In genomic region chrX:100494974-100495373, GRCh38 we compare ENCODE assay signal across 19 cellular contexts.
"Had no signal": no experiment of that assay in that cellular context is flagged by ENCODE, and none has a peak within 500 bp of the region (broad histone marks: within the 10 kb centered on the region; RNA-seq: fewer than 3 reads in every experiment).

No MANE protein-coding gene starts in this region.

- DNase-seq: activated CD4-positive, alpha-beta T cell treated with anti-CD3 and anti-CD28 coated beads for 4 hours; activated CD8-positive, alpha-beta memory T cell treated with anti-CD3 and anti-CD28 coated beads, Interleukin-2, amount 50 U/mL, for 4 hours; activated CD8-positive, alpha-beta T cell treated with anti-CD3 and anti-CD28 coated beads for 36 hours; activated T-cell treated with anti-CD3 and anti-CD28 coated beads, Interleukin-2, amount 50 U/mL, for 72 hours; aorta; body of pancreas; KG1; NCI-H1048; NCI-H146; NCI-H187 treated with DMSO at 0.1 percent for 48 hours; NCI-H2081 treated with DMSO at 0.1 percent for 48 hours; NCI-H446; NCI-H524; SHP77 treated with DMSO at 0.1 percent for 48 hours had no signal

- ATAC-seq: activated CD4-positive, CD25-positive, alpha-beta regulatory T cell treated with anti-CD3 and anti-CD28 coated beads, Interleukin-2, amount 50 U/mL, for 24 hours; activated CD8-positive, alpha-beta T cell treated with anti-CD3 and anti-CD28 coated beads for 36 hours; activated T-cell treated with anti-CD3 and anti-CD28 coated beads, Interleukin-2, amount 50 U/mL, for 72 hours; body of pancreas had no signal

- H3K27ac Mint-ChIP-seq: activated CD8-positive, alpha-beta T cell treated with anti-CD3 and anti-CD28 coated beads for 36 hours; activated naive CD4-positive, alpha-beta T cell treated with anti-CD3 and anti-CD28 coated beads, Interleukin-2, amount 50 U/mL, for 24 hours; activated T-cell treated with anti-CD3 and anti-CD28 coated beads, Interleukin-2, amount 50 U/mL, for 72 hours; activated T-helper 2 cell treated with anti-CD3 and anti-CD28 coated beads, Interferon-gamma antibody, Interleukin-2, Interleukin-4, amounts not matched to agents 10 μg/mL and 5 μg/mL and 100 μg/mL, durations not matched to agents 14 hours and 24 hours and 36 hours; IgD-negative memory B cell; T-helper 1 cell treated with Interleukin-12 subunit alpha and Interleukin-12 subunit beta and Interleukin-4 antibody, amounts not matched to agents 30 μg/mL and 1 μg/mL, for 36 hours had no signal

- H3K4me1 Mint-ChIP-seq: activated naive CD4-positive, alpha-beta T cell treated with anti-CD3 and anti-CD28 coated beads, Interleukin-2, amount 50 U/mL, for 24 hours; IgD-negative memory B cell had no signal

- H3K4me3 Mint-ChIP-seq: activated CD8-positive, alpha-beta T cell treated with anti-CD3 and anti-CD28 coated beads for 36 hours; activated naive CD4-positive, alpha-beta T cell treated with anti-CD3 and anti-CD28 coated beads, Interleukin-2, amount 50 U/mL, for 24 hours; activated T-cell treated with anti-CD3 and anti-CD28 coated beads, Interleukin-2, amount 50 U/mL, for 72 hours; IgD-negative memory B cell; T-helper 1 cell treated with Interleukin-12 subunit alpha and Interleukin-12 subunit beta and Interleukin-4 antibody, amounts not matched to agents 30 μg/mL and 1 μg/mL, for 36 hours had no signal

- H3K27me3 ChIP-seq: body of pancreas had no signal

- H3K4me3 ChIP-seq: body of pancreas had no signal

- H3K27ac ChIP-seq: body of pancreas had no signal

- H3K4me1 ChIP-seq: body of pancreas had no signal

- H3K9me3 Mint-ChIP-seq: activated CD8-positive, alpha-beta T cell treated with anti-CD3 and anti-CD28 coated beads for 36 hours; T-helper 1 cell treated with Interleukin-12 subunit alpha and Interleukin-12 subunit beta and Interleukin-4 antibody, amounts not matched to agents 30 μg/mL and 1 μg/mL, for 36 hours had no signal

- H3K9me3 ChIP-seq: body of pancreas had no signal

- H3K36me3 Mint-ChIP-seq: activated naive CD4-positive, alpha-beta T cell treated with anti-CD3 and anti-CD28 coated beads, Interleukin-2, amount 50 U/mL, for 24 hours had no signal
